10 cellular contexts compared by ENCODE assay signal in the genomic region with DNA sequence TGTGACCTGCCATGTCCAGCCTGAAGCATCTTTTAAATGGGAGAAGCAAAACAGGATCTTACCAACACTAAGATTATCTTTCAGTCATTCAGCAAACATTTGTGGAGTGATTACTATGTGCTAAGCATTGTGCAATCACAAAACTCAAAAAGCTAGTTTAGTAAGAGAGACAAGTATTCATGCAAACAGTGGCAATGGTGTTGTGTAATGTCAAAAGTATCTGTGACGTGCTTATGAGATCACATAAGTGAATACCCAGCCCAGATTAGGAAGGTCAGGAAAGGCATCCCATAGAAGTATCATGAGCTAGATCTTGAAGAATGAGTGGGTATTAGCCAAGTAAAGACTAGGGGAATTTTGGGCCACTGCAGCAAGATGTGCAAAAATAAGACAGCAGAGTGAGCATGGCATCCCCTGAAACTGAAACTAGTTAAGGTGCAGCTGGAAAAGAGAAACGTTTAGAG. TPM values are rescaled to one million over a fixed set of nuclear protein-coding genes. Genes with fewer than 3 reads are reported as not detected.
DNase-seq lines count a peak whose midpoint lies in the region; ATAC-seq and TF ChIP-seq lines count a peak whose summit lies in the region.
"Had no signal": no experiment of that assay in that cellular context is flagged by ENCODE, and none has a peak within 500 bp of the region (broad histone marks: within the 10 kb centered on the region; RNA-seq: fewer than 3 reads in every experiment).

No MANE protein-coding gene starts in this region.

- H3K36me3 ChIP-seq in ACC112 (ENCODE audit: insufficient read depth, low read length) (peaks cover 23% of the 10 kb centered on the region), Peyer's patch (peaks cover 0 to 18% (median 0%) of the 10 kb centered on the region in 3 donors), gastrocnemius medialis (peaks cover 0 to 28% of the 10 kb centered on the region in 2 donors)

- H3K36me3 Mint-ChIP-seq in chondrocyte (ENCODE audit: low read depth), result peaks cover 13% of the 10 kb centered on the region

- H3K79me2 ChIP-seq in ACC112 (ENCODE audit: control insufficient read depth, insufficient read depth, low read length, unreplicated experiment), result no peaks in the 10 kb centered on the region

- H3K9me3 ChIP-seq in Peyer's patch (no peaks in the 10 kb centered on the region), gastrocnemius medialis (no peaks in the 10 kb centered on the region)

- no peaks in the 10 kb centered on the region for H3K27me3 Mint-ChIP-seq in chondrocyte (ENCODE audit: low read depth)

- H3K4me3 ChIP-seq in ACC112 (ENCODE audit: low read depth, low read length) (no peak overlapping the region), Peyer's patch (no peak overlapping the region), gastrocnemius medialis (no peak overlapping the region)
- H3K4me3 ChIP-seq: stomach had no signal

- ATAC-seq in GM19351 (IDR thresholded peaks at IDR 0.05; ENCODE audit: unreplicated experiment), result peak; percentile 38
- peak; percentile 28 for ATAC-seq in HG03521 (IDR thresholded peaks at IDR 0.05; ENCODE audit: unreplicated experiment)
- no peak for ATAC-seq in gastrocnemius medialis

- no peaks in the 10 kb centered on the region for H3K9me3 Mint-ChIP-seq in chondrocyte (ENCODE audit: low read depth)

- H3K27ac ChIP-seq in ACC112 (ENCODE audit: low read depth, low read length) (peak overlapping the region; percentile 48), Peyer's patch (no peak overlapping the region), gastrocnemius medialis (no peak overlapping the region)

- peak overlapping the region; percentile 32 for H3K27ac Mint-ChIP-seq in chondrocyte (ENCODE audit: unreplicated experiment)

- peaks cover 7% of the 10 kb centered on the region for H3K4me1 ChIP-seq in ACC112 (ENCODE audit: control insufficient read depth, insufficient read depth, low read length, unreplicated experiment)
- H3K4me1 ChIP-seq in Peyer's patch, result peaks cover 0 to 5% (median 0%) of the 10 kb centered on the region in 4 donors
- H3K4me1 ChIP-seq in gastrocnemius medialis, result no peaks in the 10 kb centered on the region

- in situ Hi-C loops in gastrocnemius medialis (cut with MboI; ENCODE audit: low sequenced_read_pairs in 4 of 4), result no loop called here

- no peak for TF ChIP-seq CTCF in chondrocyte (IDR thresholded peaks at IDR 0.05)
- no peak for TF ChIP-seq CTCF in Peyer's patch (IDR thresholded peaks at IDR 0.05)
- TF ChIP-seq CTCF in gastrocnemius medialis (IDR thresholded peaks at IDR 0.05 in 4 of 5, conservative IDR thresholded peaks at IDR 0.05 in 1 of 5), result no peak

- intact Hi-C loops in gastrocnemius medialis (cut with DNase I; ENCODE audit: low total_unique reads), result no loop called here

- H2AFZ ChIP-seq in ACC112 (ENCODE audit: low read length, unreplicated experiment), result no peak overlapping the region

- H3K27me3 ChIP-seq in ACC112 (ENCODE audit: insufficient read depth, low read length), result no peaks in the 10 kb centered on the region
- no peaks in the 10 kb centered on the region for H3K27me3 ChIP-seq in Peyer's patch
- no peaks in the 10 kb centered on the region for H3K27me3 ChIP-seq in gastrocnemius medialis
- H3K27me3 ChIP-seq: stomach had no signal

- TF ChIP-seq POLR2A in Peyer's patch (IDR thresholded peaks at IDR 0.05) (no peak), gastrocnemius medialis (IDR thresholded peaks at IDR 0.05) (no peak)

- H3K4me3 Mint-ChIP-seq in chondrocyte (ENCODE audit: unreplicated experiment), result no peak overlapping the region

- DNase-seq in chondrocyte (ENCODE audit: low spot score) (no peak), NCI-H187 treated with DMSO at 0.1 percent for 48 hours (lab: John Stamatoyannopoulos, UW) (no peak), Peyer's patch (no peak), gastrocnemius medialis (no peak)
- DNase-seq in stimulated activated naive CD4-positive, alpha-beta T cell (lab: John Stamatoyannopoulos, UW), result no peak
- DNase-seq: NCI-H1105, stomach had no signal

- peaks cover 2% of the 10 kb centered on the region for H3K4me1 Mint-ChIP-seq in chondrocyte (ENCODE audit: low read depth)

RNA-seq across cellular contexts. Expression of gene SEC62, which starts 32.1 kb away (rescaled TPM):
- 99.2 to 128 TPM (median 106 TPM) in 3 replicates for total RNA-seq in chondrocyte
- total RNA-seq in Peyer's patch, result 10 to 100 TPM; 33.2 to 96.6 (median 36.8) TPM
- 10 to 100 TPM; 22.6 to 42.8 (median 30.4) TPM for total RNA-seq in gastrocnemius medialis

RNA-seq across cellular contexts. Expression of gene GPR160, which starts 39.1 kb away (rescaled TPM):
- total RNA-seq in chondrocyte (0.37 to 0.60 TPM (median 0.49 TPM) in 3 replicates), Peyer's patch (100 to 1,000 TPM; 144 to 231 (median 203) TPM), gastrocnemius medialis (1 to 10 TPM in 2 of 4 donors, under 1 TPM in 2; 0.62 to 2.1 (median 1.2) TPM)

Comparison
In these comparisons a context has a peak if more than half of its experiments do, and no peak if none do; other contexts are left out.
1. ATAC-seq: peak in GM19351 (single experiment) and HG03521 (single experiment); none in gastrocnemius medialis (0 of 2).
2. RNA of gene GPR160, which starts 39.1 kb away (total RNA-seq): 144 to 231 TPM in Peyer's patch; 0.62 to 2.1 TPM in gastrocnemius medialis and 0.37 to 0.60 TPM in chondrocyte; every median in the first group is over 10 times any median in the second.